Comparison of ENCODE assay signal across 8 cellular contexts in genomic region chr3:67384790-67385397, GRCh38.
DNase-seq lines count a peak whose midpoint lies in the region; ATAC-seq and TF ChIP-seq lines count a peak whose summit lies in the region.

No MANE protein-coding gene starts in this region.

- peak; percentile 27 for DNase-seq in DND-41
- DNase-seq in HT-29 (ENCODE audit: low spot score) = peak; percentile 60
- peak; percentile 75 for DNase-seq in SK-MEL-5 (ENCODE audit: low read depth, low spot score)
- DNase-seq in body of pancreas = peak; percentile 32 to 48 (median 36)
- DNase-seq in right lobe of liver = no peak
- DNase-seq in transverse colon = no peak
- DNase-seq in LoVo (ENCODE audit: low spot score) = no peak

- TF ChIP-seq CTCF in DND-41 (IDR thresholded peaks at IDR 0.05; ENCODE audit: borderline replicate concordance, extremely low read depth, low read length, poor library complexity, severe bottlenecking) (peak; percentile 62), body of pancreas (IDR thresholded peaks at IDR 0.05) (peak; percentile 10 to 45 (median 40)), right lobe of liver (IDR thresholded peaks at IDR 0.05) (peak; percentile 22 to 48 (median 40)), transverse colon (IDR thresholded peaks at IDR 0.05) (peak in 4 of 5 experiments; percentile 11 to 41 (median 20))

- H4K20me1 ChIP-seq in DND-41 (ENCODE audit: insufficient read depth, low read length) = no peaks in the 10 kb centered on the region

- no peak overlapping the region for H2AFZ ChIP-seq in DND-41 (ENCODE audit: low read depth, low read length)

- H3K79me2 ChIP-seq in DND-41 (ENCODE audit: insufficient read depth, low read length) = no peaks in the 10 kb centered on the region

- no peak overlapping the region for H3K9ac ChIP-seq in DND-41 (ENCODE audit: low read depth, low read length)

- no peak for TF ChIP-seq EP300 in transverse colon (IDR thresholded peaks at IDR 0.05; ENCODE audit: low read depth)

- no peak overlapping the region for H3K27ac ChIP-seq in DND-41 (ENCODE audit: low read length)
- no peak overlapping the region for H3K27ac ChIP-seq in body of pancreas
- H3K27ac ChIP-seq in right lobe of liver = no peak overlapping the region
- no peak overlapping the region for H3K27ac ChIP-seq in transverse colon

- no peaks in the 10 kb centered on the region for H3K36me3 ChIP-seq in DND-41 (ENCODE audit: insufficient read depth, low read length)
- no peaks in the 10 kb centered on the region for H3K36me3 ChIP-seq in body of pancreas (replicated peaks in 1 of 2; ENCODE audit: insufficient read depth in 1 of 2, low read depth in 2 of 2)
- H3K36me3 ChIP-seq in right lobe of liver = no peaks in the 10 kb centered on the region
- H3K36me3 ChIP-seq in transverse colon = no peaks in the 10 kb centered on the region

- 64 to 79% methylated on average over 9 to 10 of the region's 10 CpGs for WGBS in body of pancreas, 2 donors
- WGBS in right lobe of liver (ENCODE audit: insufficient coverage, low coverage, low lambda C conversion rate, missing lambda C conversion rate) = 73% methylated on average over 6 of the region's 10 CpGs
- WGBS in transverse colon (ENCODE audit: low coverage in 1 of 2), 2 donors = 91% methylated on average over 10 of the region's 10 CpGs; no CpG with 5 or more reads in 1 of the 2 donors

- H3K4me2 ChIP-seq in DND-41 (ENCODE audit: insufficient read depth, low read length) = no peak overlapping the region

- H3K4me1 ChIP-seq in DND-41 (ENCODE audit: insufficient read depth, low read length) (no peaks in the 10 kb centered on the region), body of pancreas (no peaks in the 10 kb centered on the region), right lobe of liver (no peaks in the 10 kb centered on the region), transverse colon (no peaks in the 10 kb centered on the region)

- peak; percentile 49; the same call in 1 of the 3 replicates for ATAC-seq in DND-41 (ENCODE audit: insufficient read depth, low read depth)
- no peak for ATAC-seq in body of pancreas
- ATAC-seq in right lobe of liver = peak; percentile 58 to 75 (median 68)
- no peak for ATAC-seq in HG02981 (IDR thresholded peaks at IDR 0.05; ENCODE audit: unreplicated experiment)

- H3K27me3 ChIP-seq in DND-41 (ENCODE audit: insufficient read depth, low read length, poor library complexity) (no peaks in the 10 kb centered on the region), body of pancreas (no peaks in the 10 kb centered on the region), right lobe of liver (no peaks in the 10 kb centered on the region), transverse colon (no peaks in the 10 kb centered on the region)

- H3K9me3 ChIP-seq in DND-41 (ENCODE audit: insufficient read depth, low read length, severe bottlenecking) (no peaks in the 10 kb centered on the region), body of pancreas (no peaks in the 10 kb centered on the region), right lobe of liver (no peaks in the 10 kb centered on the region), transverse colon (no peaks in the 10 kb centered on the region)

- H3K4me3 ChIP-seq in DND-41 (ENCODE audit: low read depth in 1 of 2, low read length in 2 of 2) (no peak overlapping the region), body of pancreas (no peak overlapping the region), right lobe of liver (no peak overlapping the region), transverse colon (no peak overlapping the region)

- intact Hi-C loops in body of pancreas (cut with DNase I) = no loop called here
- intact Hi-C loops in right lobe of liver (cut with DNase I) = loop anchor here in 1 of 2 donors (10.0 kb wide), 1 partner anchor 320 kb away; no protein-coding TSS in a partner anchor
- intact Hi-C loops in transverse colon (cut with DNase I; ENCODE audit: low total_unique reads) = no loop called here

- in situ Hi-C loops in SK-MEL-5 (cut with HindIII; ENCODE audit: low pct_unique_long_range_greater_than_20kb, low sequenced_read_pairs) (no loop called here), transverse colon (cut with MboI; ENCODE audit: low pct_ligation_motif_present in 1 of 4, low pct_unique_long_range_greater_than_20kb in 1 of 4, low sequenced_read_pairs in 3 of 4) (loop anchor here in 2 of 4 donors (10.0 to 25.0 kb wide), 2 partner anchors 402 to 410 kb away; no protein-coding TSS in a partner anchor)

- no peak for TF ChIP-seq POLR2A in body of pancreas (IDR thresholded peaks at IDR 0.05)
- no peak for TF ChIP-seq POLR2A in right lobe of liver (IDR thresholded peaks at IDR 0.05)
- TF ChIP-seq POLR2A in transverse colon (IDR thresholded peaks at IDR 0.05) = no peak

Comparison
In these comparisons a context has a peak if more than half of its experiments do, and no peak if none do; other contexts are left out.
1. ATAC-seq: peak in DND-41 (single experiment) and right lobe of liver (4 of 4); none in body of pancreas (single experiment) and HG02981 (single experiment).
2. DNase-seq: peak in DND-41 (single experiment), HT-29 (single experiment), SK-MEL-5 (single experiment) and body of pancreas (4 of 4); none in right lobe of liver (0 of 3), transverse colon (single experiment) and LoVo (single experiment).
3. Peak in every context shown above with its lines, with median percentiles within 50 percentile points of each other: CTCF ChIP-seq.